In the genomic region with DNA sequence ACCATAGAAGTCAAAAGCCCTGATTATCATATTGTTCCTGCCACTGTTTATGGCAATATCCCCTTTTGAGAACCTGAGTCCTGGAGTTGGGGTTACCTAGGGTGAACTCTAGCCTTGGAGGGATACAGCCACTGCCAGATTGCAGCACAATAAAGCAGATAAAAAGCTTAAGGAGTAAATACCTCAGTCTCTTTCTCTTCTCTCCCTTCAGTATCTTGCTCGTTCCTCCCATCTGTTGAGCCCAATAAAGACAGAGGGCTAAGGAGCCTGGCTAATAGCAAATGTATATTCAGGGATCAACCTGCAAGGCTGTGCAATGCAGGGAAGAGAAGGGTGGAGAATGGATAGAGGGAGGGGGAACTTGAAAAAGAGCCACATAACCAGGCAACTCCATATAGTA, we compare ENCODE assay signal across 30 cellular contexts. TPM values are rescaled to one million over a fixed set of nuclear protein-coding genes. Genes with fewer than 3 reads are reported as not detected.
"Had no signal": no experiment of that assay in that cellular context is flagged by ENCODE, and none has a peak within 500 bp of the region (broad histone marks: within the 10 kb centered on the region; RNA-seq: fewer than 3 reads in every experiment).

No MANE protein-coding gene starts in this region.

- FAIRE-seq: bronchial epithelial cell, TTC549 had no signal

- DNase-seq: activated CD4-positive, alpha-beta memory T cell treated with anti-CD3 and anti-CD28 coated beads, Interleukin-2, amount 10 ng/mL, durations not matched to agents 7 days and 5 days; activated CD4-positive, alpha-beta T cell treated with anti-CD3 and anti-CD28 coated beads for 1 hour; activated CD4-positive, alpha-beta T cell treated with anti-CD3 and anti-CD28 coated beads for 36 hours; activated CD4-positive, alpha-beta T cell treated with anti-CD3 and anti-CD28 coated beads for 48 hours; activated CD4-positive, alpha-beta T cell treated with anti-CD3 and anti-CD28 coated beads, Interleukin-2, amount 10 ng/mL, durations not matched to agents 7 days and 5 days; activated CD4-positive, alpha-beta T cell treated with anti-CD3 and anti-CD28 coated beads, Interleukin-2, amount 50 U/mL, for 48 hours; activated CD4-positive, CD25-positive, alpha-beta regulatory T cell; activated CD8-positive, alpha-beta memory T cell treated with anti-CD3 and anti-CD28 coated beads for 24 hours; activated CD8-positive, alpha-beta memory T cell treated with anti-CD3 and anti-CD28 coated beads, Interleukin-2, amount 10 ng/mL, durations not matched to agents 7 days and 5 days; activated CD8-positive, alpha-beta memory T cell treated with anti-CD3 and anti-CD28 coated beads, Interleukin-2, amount 50 U/mL, for 48 hours; activated CD8-positive, alpha-beta T cell treated with anti-CD3 and anti-CD28 coated beads, Interleukin-2, amount 10 ng/mL, durations not matched to agents 7 days and 5 days; activated effector memory CD4-positive, alpha-beta T cell treated with Interleukin-2 at 50 U/mL for 16 hours; activated gamma-delta T cell; activated naive CD4-positive, alpha-beta T cell treated with anti-CD3 and anti-CD28 coated beads, Interleukin-2, amount 10 ng/mL, durations not matched to agents 7 days and 5 days; activated naive CD4-positive, alpha-beta T cell treated with Interleukin-2 at 50 U/mL for 16 hours; activated naive CD8-positive, alpha-beta T cell treated with anti-CD3 and anti-CD28 coated beads, Interleukin-2, amount 10 ng/mL, durations not matched to agents 7 days and 5 days; activated naive CD8-positive, alpha-beta T cell treated with anti-CD3 and anti-CD28 coated beads, Interleukin-2, amount 50 U/mL, for 24 hours; activated T-cell treated with anti-CD3 and anti-CD28 coated beads, Interleukin-2, amount 50 U/mL, for 24 hours; activated T-cell treated with anti-CD3 and anti-CD28 coated beads, Interleukin-2, amount 50 U/mL, for 48 hours; amygdala; anterior cingulate cortex; caudate nucleus; cerebellar nuclear complex; T-helper 1 cell; T-helper 2 cell; T-helper 9 cell had no signal

- H3K27ac ChIP-seq: ascending aorta, cardiac muscle cell had no signal

- H3K4me1 ChIP-seq: ascending aorta had no signal

- H3K27me3 ChIP-seq: ascending aorta had no signal

- H3K36me3 ChIP-seq: ascending aorta, cardiac muscle cell had no signal

- H3K4me3 ChIP-seq: ascending aorta, cardiac muscle cell had no signal

RNA-seq across cellular contexts. Expression of a gene that starts 8.0 kb away (rescaled TPM):
- total RNA-seq: cardiac muscle cell had no signal
